Comparison of ENCODE assay signal across 17 cellular contexts in the genomic region with DNA sequence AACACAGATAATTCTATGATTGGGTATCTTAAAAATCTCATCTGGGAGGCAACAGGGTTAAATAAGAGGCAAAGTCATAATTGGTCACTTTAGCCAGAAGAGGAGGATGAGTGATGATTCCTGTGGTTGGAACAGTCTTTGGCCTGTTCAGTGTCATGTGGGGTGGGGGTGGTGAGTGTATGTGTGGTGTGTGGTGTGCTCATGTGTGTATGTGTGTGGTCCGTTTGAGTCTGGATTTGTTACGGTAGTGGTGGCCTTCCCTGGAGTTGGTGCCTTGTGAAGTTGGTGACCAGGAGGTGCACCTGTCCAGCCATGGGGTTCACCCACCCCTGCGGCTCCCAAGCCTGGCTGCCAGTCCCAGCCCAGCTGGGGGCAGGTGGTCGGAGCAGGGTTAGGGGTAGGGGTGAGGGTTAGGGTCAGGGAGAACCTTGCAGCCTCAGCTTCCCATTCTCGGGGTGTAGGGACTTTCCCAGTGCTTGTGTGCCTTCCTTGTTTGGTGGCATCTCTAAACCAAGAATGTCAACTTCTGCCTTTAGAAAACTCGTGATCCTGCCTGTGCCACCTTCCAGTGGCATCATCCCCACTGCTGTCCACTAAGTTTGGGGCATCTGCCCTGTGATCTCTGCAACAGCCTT.
DNase-seq lines count a peak whose midpoint lies in the region; ATAC-seq and TF ChIP-seq lines count a peak whose summit lies in the region.
"Had no signal": no experiment of that assay in that cellular context is flagged by ENCODE, and none has a peak within 500 bp of the region (broad histone marks: within the 10 kb centered on the region; RNA-seq: fewer than 3 reads in every experiment).

No MANE protein-coding gene starts in this region.

- H3K4me1 ChIP-seq in gastroesophageal sphincter, result no peaks in the 10 kb centered on the region
- H3K4me1 ChIP-seq: right atrium auricular region had no signal

- no peaks in the 10 kb centered on the region for H3K36me3 Mint-ChIP-seq in T-helper 17 cell (ENCODE audit: low read depth)
- no peaks in the 10 kb centered on the region for H3K36me3 Mint-ChIP-seq in stimulated activated effector memory CD8-positive, alpha-beta T cell treated with anti-CD3 and anti-CD28 coated beads, Interleukin-12 subunit alpha, Interleukin-12 subunit beta, amount 100 ng/mL, for 72 hours

- no peak for TF ChIP-seq CTCF in gastroesophageal sphincter (IDR thresholded peaks at IDR 0.05)

- DNase-seq in T-helper 17 cell (no peak), HPDE6-E6E7 (ENCODE audit: extremely low spot score) (no peak), NCI-H146 (lab: John Stamatoyannopoulos, UW) (no peak)
- no peak for DNase-seq in stimulated activated effector memory CD8-positive, alpha-beta T cell treated with anti-CD3 and anti-CD28 coated beads, Interleukin-12 subunit alpha, Interleukin-12 subunit beta, amount 100 ng/mL, for 72 hours (ENCODE audit: low spot score in 2 of 2)
- DNase-seq: activated T-cell treated with anti-CD3 and anti-CD28 coated beads, Interleukin-2, amount 50 U/mL, for 1 hour; NCI-H1105; NCI-H2171; NCI-H748 treated with DMSO at 0.1 percent for 48 hours; stimulated activated CD4-positive, alpha-beta T cell treated with anti-CD3 and anti-CD28 coated beads, Interleukin-4, amount 100 ng/mL, for 1 hour had no signal

- TF ChIP-seq EP300 in gastroesophageal sphincter (IDR thresholded peaks at IDR 0.05), result no peak

- H3K27me3 Mint-ChIP-seq in T-helper 17 cell, result peaks cover 37% of the 10 kb centered on the region

- H3K9me3 Mint-ChIP-seq in stimulated activated effector memory CD8-positive, alpha-beta T cell treated with anti-CD3 and anti-CD28 coated beads, Interleukin-12 subunit alpha, Interleukin-12 subunit beta, amount 100 ng/mL, for 72 hours, result no peaks in the 10 kb centered on the region

- H3K4me1 Mint-ChIP-seq in T-helper 17 cell, result peaks cover 8% of the 10 kb centered on the region
- no peaks in the 10 kb centered on the region for H3K4me1 Mint-ChIP-seq in stimulated activated effector memory CD8-positive, alpha-beta T cell treated with anti-CD3 and anti-CD28 coated beads, Interleukin-12 subunit alpha, Interleukin-12 subunit beta, amount 100 ng/mL, for 72 hours

- ATAC-seq in GM18511 (IDR thresholded peaks at IDR 0.05; ENCODE audit: unreplicated experiment) (peak; percentile 52), T-helper 17 cell (peak; percentile 42), gastroesophageal sphincter (peak; percentile 31), HG03442 (IDR thresholded peaks at IDR 0.05; ENCODE audit: unreplicated experiment) (no peak)
- peak; percentile 11 for ATAC-seq in stimulated activated effector memory CD8-positive, alpha-beta T cell treated with anti-CD3 and anti-CD28 coated beads, Interleukin-12 subunit alpha, Interleukin-12 subunit beta, amount 100 ng/mL, for 72 hours
- ATAC-seq: SK-N-SH treated with all-trans-retinoic acid at 6 μM for 48 hours had no signal

- peaks cover 0 to 100% of the 10 kb centered on the region in 2 donors for H3K36me3 ChIP-seq in gastroesophageal sphincter
- H3K36me3 ChIP-seq: BLaER1, neutrophil had no signal

- no peaks in the 10 kb centered on the region for H3K9me3 ChIP-seq in T-helper 17 cell (ENCODE audit: control insufficient read depth, low read length, poor library complexity, severe bottlenecking)
- H3K9me3 ChIP-seq in gastroesophageal sphincter, result no peaks in the 10 kb centered on the region
- H3K9me3 ChIP-seq: BLaER1, neutrophil, right atrium auricular region had no signal

- peak overlapping the region in 3 of 4 donors; percentile 14 to 43 (median 22) for H3K27ac ChIP-seq in gastroesophageal sphincter
- H3K27ac ChIP-seq: BLaER1, KMS-11, neutrophil, right atrium auricular region had no signal

- TF ChIP-seq POLR2A in gastroesophageal sphincter (IDR thresholded peaks at IDR 0.05), result no peak

- H3K4me3 ChIP-seq in gastroesophageal sphincter, result no peak overlapping the region
- H3K4me3 ChIP-seq: BLaER1, right atrium auricular region had no signal

- H3K27me3 ChIP-seq in gastroesophageal sphincter, result no peaks in the 10 kb centered on the region
- H3K27me3 ChIP-seq: BLaER1, neutrophil, right atrium auricular region had no signal

- no peak overlapping the region for H3K27ac Mint-ChIP-seq in T-helper 17 cell
- no peak overlapping the region for H3K27ac Mint-ChIP-seq in stimulated activated effector memory CD8-positive, alpha-beta T cell treated with anti-CD3 and anti-CD28 coated beads, Interleukin-12 subunit alpha, Interleukin-12 subunit beta, amount 100 ng/mL, for 72 hours

- H3K4me3 Mint-ChIP-seq in T-helper 17 cell, result no peak overlapping the region
- H3K4me3 Mint-ChIP-seq in stimulated activated effector memory CD8-positive, alpha-beta T cell treated with anti-CD3 and anti-CD28 coated beads, Interleukin-12 subunit alpha, Interleukin-12 subunit beta, amount 100 ng/mL, for 72 hours, result no peak overlapping the region

- 40 to 73% methylated on average over 1 to 2 of the region's 6 CpGs for WGBS in gastroesophageal sphincter (ENCODE audit: low coverage in 1 of 2), 2 donors
